Comparison of ENCODE assay signal across 1 cellular context in genomic region chr17:3734911-3735276, GRCh38. TPM values are rescaled to one million over a fixed set of nuclear protein-coding genes. Genes with fewer than 3 reads are reported as not detected.
"Had no signal": no experiment of that assay in that cellular context is flagged by ENCODE, and none has a peak within 500 bp of the region (broad histone marks: within the 10 kb centered on the region; RNA-seq: fewer than 3 reads in every experiment).

No MANE protein-coding gene starts in this region.

RNA-seq across cellular contexts. Expression of gene P2RX5, which starts 38.9 kb away (rescaled TPM):
- total RNA-seq: SJSA1 had no signal
